Comparison of ENCODE assay signal across 18 cellular contexts in the genomic region with DNA sequence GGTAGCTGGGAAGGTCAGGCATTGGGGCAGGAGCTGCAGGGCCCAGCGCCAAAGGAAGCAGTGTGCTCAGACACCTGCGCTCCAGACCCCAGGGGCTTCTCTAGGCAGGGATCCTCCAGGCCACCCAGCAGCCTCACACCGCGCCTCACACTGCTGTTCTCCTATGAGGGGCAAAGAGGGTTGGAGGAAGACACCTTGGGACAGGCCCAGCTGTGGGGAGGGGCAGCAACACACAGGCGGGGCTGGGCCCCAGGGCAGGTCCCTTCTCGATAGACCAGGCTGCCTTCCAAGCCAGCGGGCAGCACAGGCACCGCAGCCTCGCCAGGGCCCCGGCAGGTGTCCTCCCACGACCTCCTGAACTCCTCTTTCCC. TPM values are rescaled to one million over a fixed set of nuclear protein-coding genes. Genes with fewer than 3 reads are reported as not detected.
DNase-seq lines count a peak whose midpoint lies in the region; ATAC-seq and TF ChIP-seq lines count a peak whose summit lies in the region.
"Had no signal": no experiment of that assay in that cellular context is flagged by ENCODE, and none has a peak within 500 bp of the region (broad histone marks: within the 10 kb centered on the region; RNA-seq: fewer than 3 reads in every experiment).

No MANE protein-coding gene starts in this region.

- POLR2A ChIA-PET in HEK293T (lab: Yijun Ruan, JAX): interaction anchor here (0.7 kb wide), 1 partner anchor 67 kb away, joined by 3 read pairs; no protein-coding TSS in a partner anchor
- POLR2A ChIA-PET in CD8-positive, alpha-beta T cell (lab: Charles Lee): no interaction called here

- H3K27ac Mint-ChIP-seq in CD8-positive, alpha-beta T cell: no peak overlapping the region
- H3K27ac Mint-ChIP-seq: dendritic cell treated with granulocyte-macrophage colony-stimulating factor and Interleukin-4, amounts not matched to agents 40 ng/mL and 50 ng/mL, for 4 days had no signal

- no peaks in the 10 kb centered on the region for H3K9me3 ChIP-seq in osteoblast (ENCODE audit: low read depth, low read length)
- no peaks in the 10 kb centered on the region for H3K9me3 ChIP-seq in CD8-positive, alpha-beta T cell (ENCODE audit: low read length)
- H3K9me3 ChIP-seq: thyroid gland had no signal

- no peak for TF ChIP-seq CTCF in AG09309 (IDR thresholded peaks at IDR 0.05; ENCODE audit: control insufficient read depth, insufficient read depth, low read depth, low read length, missing control alignments)
- no peak for TF ChIP-seq CTCF in osteoblast (IDR thresholded peaks at IDR 0.05; ENCODE audit: extremely low read depth, low read depth, low read length)
- no peak for TF ChIP-seq CTCF in CD8-positive, alpha-beta T cell (IDR thresholded peaks at IDR 0.05)

- no peak overlapping the region for H3K27ac ChIP-seq in osteoblast (ENCODE audit: low read depth, low read length)
- no peak overlapping the region for H3K27ac ChIP-seq in CD8-positive, alpha-beta T cell (ENCODE audit: low read depth, low read length)
- H3K27ac ChIP-seq: C4-2B, thyroid gland had no signal

- no peaks in the 10 kb centered on the region for H4K20me1 ChIP-seq in osteoblast (ENCODE audit: insufficient read depth, low read length)

- no peaks in the 10 kb centered on the region for H3K9me3 Mint-ChIP-seq in CD8-positive, alpha-beta T cell
- H3K9me3 Mint-ChIP-seq: dendritic cell treated with granulocyte-macrophage colony-stimulating factor and Interleukin-4, amounts not matched to agents 40 ng/mL and 50 ng/mL, for 4 days had no signal

- no peaks in the 10 kb centered on the region for H3K27me3 Mint-ChIP-seq in CD8-positive, alpha-beta T cell (ENCODE audit: low read depth)

- intact Hi-C loops in CD8-positive, alpha-beta T cell (cut with DNase I, micrococcal nuclease): no loop called here

- CTCF ChIA-PET in HEK293T (lab: Yijun Ruan, JAX): no interaction called here
- CTCF ChIA-PET in CD8-positive, alpha-beta T cell (lab: Charles Lee): interaction anchor here (1.6 kb wide), 1 partner anchor 33 kb away, joined by 5 read pairs; no protein-coding TSS in a partner anchor

- H2AFZ ChIP-seq in osteoblast (ENCODE audit: low read length): no peak overlapping the region

- H3K4me1 ChIP-seq in osteoblast (ENCODE audit: insufficient read depth, low read length): peaks cover 16% of the 10 kb centered on the region
- no peaks in the 10 kb centered on the region for H3K4me1 ChIP-seq in CD8-positive, alpha-beta T cell (ENCODE audit: insufficient read depth, low read length)

- H3K36me3 ChIP-seq in osteoblast (ENCODE audit: insufficient read depth, low read length): no peaks in the 10 kb centered on the region
- no peaks in the 10 kb centered on the region for H3K36me3 ChIP-seq in CD8-positive, alpha-beta T cell (ENCODE audit: insufficient read depth, low read length)
- H3K36me3 ChIP-seq: thyroid gland had no signal

- peak overlapping the region; percentile 3; the same call in 1 of the 2 replicates for H3K4me3 ChIP-seq in AG09309 (ENCODE audit: control insufficient read depth, low read depth, low read length)
- H3K4me3 ChIP-seq in osteoblast (ENCODE audit: insufficient read depth, low read length): peak overlapping the region; percentile 45
- no peak overlapping the region for H3K4me3 ChIP-seq in CD8-positive, alpha-beta T cell (ENCODE audit: low read depth, low read length)
- H3K4me3 ChIP-seq: thyroid gland had no signal

- peak overlapping the region; percentile 60 for H3K4me2 ChIP-seq in osteoblast (ENCODE audit: insufficient read depth, low read length)

- H3K79me2 ChIP-seq in osteoblast (ENCODE audit: insufficient read depth, low read length): no peaks in the 10 kb centered on the region

- H3K27me3 ChIP-seq in osteoblast (ENCODE audit: insufficient read depth, low read length): peaks cover 5% of the 10 kb centered on the region
- no peaks in the 10 kb centered on the region for H3K27me3 ChIP-seq in CD8-positive, alpha-beta T cell (ENCODE audit: insufficient read depth, low read length)
- H3K27me3 ChIP-seq: thyroid gland had no signal

- no peak overlapping the region for H3K4me3 Mint-ChIP-seq in CD8-positive, alpha-beta T cell
- H3K4me3 Mint-ChIP-seq: dendritic cell treated with granulocyte-macrophage colony-stimulating factor and Interleukin-4, amounts not matched to agents 40 ng/mL and 50 ng/mL, for 4 days had no signal

- no peaks in the 10 kb centered on the region for H3K36me3 Mint-ChIP-seq in CD8-positive, alpha-beta T cell

- no peak for ATAC-seq in HG02759 (IDR thresholded peaks at IDR 0.05; ENCODE audit: unreplicated experiment)
- ATAC-seq in CD8-positive, alpha-beta T cell: no peak

- H3K4me1 Mint-ChIP-seq in CD8-positive, alpha-beta T cell (ENCODE audit: low read depth): no peaks in the 10 kb centered on the region

- no peak for DNase-seq in AG09309 (ENCODE audit: low read depth)
- peak; percentile 7 for DNase-seq in HEK293T (ENCODE audit: extremely low spot score)
- DNase-seq in ecto neural progenitor cell (ENCODE audit: low spot score): peak; percentile 53
- DNase-seq in osteoblast (ENCODE audit: insufficient read length, low spot score, missing footprints): no peak
- DNase-seq in activated CD8-positive, alpha-beta memory T cell treated with anti-CD3 and anti-CD28 coated beads, Interleukin-2, amount 50 U/mL, for 4 hours: no peak
- no peak for DNase-seq in cerebellar nuclear complex (lab: John Stamatoyannopoulos, UW)
- no peak for DNase-seq in CD8-positive, alpha-beta T cell
- DNase-seq: KG1; NCI-H146; NCI-H526; SHP77; stimulated activated CD4-positive, alpha-beta T cell treated with anti-CD3 and anti-CD28 coated beads, Interleukin-15, amount 100 ng/mL, for 24 hours had no signal

TF ChIP-seq in HEK293T, 16 proteins besides CTCF, POLR2A, EP300 and RAD21:
- TF ChIP-seq LEF1 (IDR thresholded peaks at IDR 0.05; ENCODE audit: borderline replicate concordance) (no peak), FOXA1 (IDR thresholded peaks at IDR 0.05) (no peak)
- TF ChIP-seq, protein P1, sequence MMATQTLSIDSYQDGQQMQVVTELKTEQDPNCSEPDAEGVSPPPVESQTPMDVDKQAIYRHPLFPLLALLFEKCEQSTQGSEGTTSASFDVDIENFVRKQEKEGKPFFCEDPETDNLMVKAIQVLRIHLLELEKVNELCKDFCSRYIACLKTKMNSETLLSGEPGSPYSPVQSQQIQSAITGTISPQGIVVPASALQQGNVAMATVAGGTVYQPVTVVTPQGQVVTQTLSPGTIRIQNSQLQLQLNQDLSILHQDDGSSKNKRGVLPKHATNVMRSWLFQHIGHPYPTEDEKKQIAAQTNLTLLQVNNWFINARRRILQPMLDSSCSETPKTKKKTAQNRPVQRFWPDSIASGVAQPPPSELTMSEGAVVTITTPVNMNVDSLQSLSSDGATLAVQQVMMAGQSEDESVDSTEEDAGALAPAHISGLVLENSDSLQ (IDR thresholded peaks at IDR 0.05): no peak

RNA-seq across cellular contexts. Expression of a gene that starts 20.7 kb away (rescaled TPM):
- total RNA-seq in osteoblast: not detected in 2 replicates
- not detected for total RNA-seq in CD8-positive, alpha-beta T cell
- total RNA-seq: Daoy, mononuclear cell, thyroid gland had no signal

RNA-seq across cellular contexts. Expression of a gene that starts 59.6 kb away (rescaled TPM):
- 47.7 and 51.4 TPM in 2 replicates for total RNA-seq in osteoblast
- total RNA-seq in CD8-positive, alpha-beta T cell: 10 to 100 TPM; 11.0 to 13.8 TPM

RNA-seq across cellular contexts. Expression of a gene that starts 59.7 kb away (rescaled TPM):
- total RNA-seq in osteoblast: 27.5 and 30.4 TPM in 2 replicates
- total RNA-seq in CD8-positive, alpha-beta T cell: 1 to 10 TPM; 7.4 to 9.5 TPM

Comparison
In these comparisons a context has a peak if more than half of its experiments do, and no peak if none do; other contexts are left out.
1. DNase-seq: peak in HEK293T (single experiment) and ecto neural progenitor cell (single experiment); none in AG09309 (single experiment), osteoblast (single experiment), activated CD8-positive, alpha-beta memory T cell treated with anti-CD3 and anti-CD28 coated beads, Interleukin-2, amount 50 U/mL, for 4 hours (single experiment), cerebellar nuclear complex (0 of 2) and CD8-positive, alpha-beta T cell (0 of 7).